Comparison of ENCODE assay signal across 22 cellular contexts in the genomic region with DNA sequence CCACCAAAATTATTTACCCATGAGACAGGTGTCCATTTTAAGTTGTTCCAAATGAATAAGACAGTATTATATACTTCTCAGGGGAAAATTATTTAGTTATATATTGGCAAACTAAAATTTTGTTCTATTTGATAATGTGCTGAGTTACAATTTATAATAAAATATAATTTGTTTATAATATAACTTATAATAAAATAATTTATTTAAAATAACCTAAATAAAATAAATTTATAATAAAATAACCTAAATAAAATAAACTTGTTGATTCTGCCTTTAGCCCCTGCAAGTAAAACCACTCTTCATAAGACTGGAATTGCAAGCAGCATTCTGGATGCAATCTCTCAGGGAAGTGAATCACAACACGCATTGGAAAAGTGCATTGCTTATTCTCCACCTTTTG.
"Had no signal": no experiment of that assay in that cellular context is flagged by ENCODE, and none has a peak within 500 bp of the region (broad histone marks: within the 10 kb centered on the region; RNA-seq: fewer than 3 reads in every experiment).

No MANE protein-coding gene starts in this region.

- H3K27me3 ChIP-seq: SJCRH30 had no signal

- H3K9me3 Mint-ChIP-seq: IgD-negative memory B cell had no signal

- FAIRE-seq: HepG2, K562 had no signal

- ATAC-seq: HepG2, K562, Panc1, PC-3, Right ventricle myocardium inferior, SK-N-SH treated with all-trans-retinoic acid at 6 μM for 48 hours had no signal

- DNase-seq: Kasumi-1; MM.1S; NCI-H1092 treated with DMSO at 0.1 percent for 48 hours; NCI-H1436; NCI-H187; NCI-H2081 treated with DMSO at 0.1 percent for 48 hours; NCI-H2171; NCI-H226; NCI-H446; NCI-H510A; NCI-H524 treated with DMSO at 0.1 percent for 48 hours; NK-92 treated with Interleukin-12 subunit alpha and Interleukin-12 subunit beta, amount 100 ng/mL, for 24 hours; PC-3; SHP77 treated with DMSO at 0.1 percent for 48 hours; SJCRH30 had no signal

- H3K4me3 ChIP-seq: K562, SJCRH30 had no signal

- H3K27me3 Mint-ChIP-seq: IgD-negative memory B cell had no signal

- H3K27ac ChIP-seq: KMS-11, SJCRH30 had no signal

- H3K4me3 Mint-ChIP-seq: IgD-negative memory B cell had no signal

- H3K4me1 Mint-ChIP-seq: IgD-negative memory B cell had no signal

- H3K27ac Mint-ChIP-seq: IgD-negative memory B cell had no signal

- H3K4me1 ChIP-seq: SJCRH30 had no signal
